ENCODE assay signal across 22 cellular contexts in the genomic region with DNA sequence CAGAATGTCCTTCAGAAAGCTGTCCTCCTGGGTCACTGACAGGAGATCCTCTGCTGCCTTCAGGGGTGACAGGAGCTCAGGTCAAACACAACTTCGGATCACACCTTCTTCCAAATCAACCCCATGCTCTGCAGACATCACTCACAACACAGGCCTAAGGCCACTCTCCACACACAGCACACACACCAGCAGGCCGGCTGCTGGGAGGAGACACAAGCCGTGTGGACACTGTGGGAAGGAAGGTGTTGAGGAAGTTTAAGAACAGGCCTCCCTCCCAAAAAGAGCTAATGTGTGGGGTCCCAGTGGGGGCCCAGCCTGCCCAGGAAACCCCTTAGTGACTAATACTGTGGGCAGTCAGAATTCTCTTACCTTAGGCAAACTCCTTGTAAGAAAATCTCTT.
"Had no signal": no experiment of that assay in that cellular context is flagged by ENCODE, and none has a peak within 500 bp of the region (broad histone marks: within the 10 kb centered on the region; RNA-seq: fewer than 3 reads in every experiment).

No MANE protein-coding gene starts in this region.

- H3K27me3 ChIP-seq: breast epithelium, esophagus squamous epithelium, gastrocnemius medialis, left lung, ovary, right atrium auricular region, upper lobe of left lung had no signal

- H3K4me1 ChIP-seq: breast epithelium, gastrocnemius medialis, prostate gland, right atrium auricular region, upper lobe of left lung had no signal

- H3K9me3 ChIP-seq: breast epithelium, esophagus squamous epithelium, gastrocnemius medialis, left lung, ovary, prostate gland, right atrium auricular region, upper lobe of left lung had no signal

- H3K4me3 ChIP-seq: breast epithelium, esophagus squamous epithelium, gastrocnemius medialis, left lung, lung, ovary, prostate gland, right atrium auricular region, upper lobe of left lung had no signal

- DNase-seq: activated naive CD4-positive, alpha-beta T cell treated with Interleukin-2 at 50 U/mL for 16 hours; activated naive CD8-positive, alpha-beta T cell treated with anti-CD3 and anti-CD28 coated beads for 36 hours; activated T-cell treated with anti-CD3 and anti-CD28 coated beads, Interleukin-2, amount 50 U/mL, for 48 hours; effector memory CD8-positive, alpha-beta T cell; esophagus squamous epithelium; gastrocnemius medialis; head of caudate nucleus; hypothalamus; kidney glomerular epithelial cell; left lung; naive thymus-derived CD4-positive, alpha-beta T cell; ovary; stimulated activated CD4-positive, alpha-beta T cell treated with anti-CD3 and anti-CD28 coated beads, Interleukin-4, amount 100 ng/mL, for 24 hours; stimulated activated naive CD8-positive, alpha-beta T cell treated with anti-CD3 and anti-CD28 coated beads, Interleukin-15, Interleukin-2, amounts not matched to agents 100 U/mL and 50 U/mL, for 24 hours; WERI-Rb-1 had no signal

- FAIRE-seq: astrocyte, colon had no signal

- H3K27ac ChIP-seq: breast epithelium, esophagus squamous epithelium, gastrocnemius medialis, left lung, ovary, prostate gland, right atrium auricular region, upper lobe of left lung, WERI-Rb-1 had no signal

- H3K36me3 ChIP-seq: breast epithelium, esophagus squamous epithelium, gastrocnemius medialis, left lung, ovary, prostate gland, right atrium auricular region, upper lobe of left lung, WERI-Rb-1 had no signal
